In genomic region chr11:62854825-62855570, GRCh38 we compare ENCODE assay signal across 1 cellular context.
A peak's percentile ranks its signal among the peaks of the same experiment; 100 is the strongest.
TF ChIP-seq lines count a peak whose summit lies in the region.

No MANE protein-coding gene starts in this region.

TF ChIP-seq in HepG2, 621 proteins besides CTCF, POLR2A, EP300 and RAD21:
- TF ChIP-seq RBFOX2 (IDR thresholded peaks at IDR 0.05; ENCODE audit: low read depth, low read length) (peak; percentile 53; the same call in 1 of the 2 replicates), JUN (CRISPR knock-in tag; IDR thresholded peaks at IDR 0.05) (no peak), MBD4 (IDR thresholded peaks at IDR 0.05; ENCODE audit: borderline replicate concordance, low read length) (peak; percentile 51; the same call in 1 of the 2 replicates), ZNF33B (CRISPR knock-in tag; IDR thresholded peaks at IDR 0.05) (0 out of 2 replicates have a peak, but pooled peaks have one; percentile 8), ZNF670 (CRISPR knock-in tag; IDR thresholded peaks at IDR 0.05; ENCODE audit: borderline replicate concordance) (no peak), ZNF451 (CRISPR knock-in tag; IDR thresholded peaks at IDR 0.05) (no peak), ZNF768 (CRISPR knock-in tag; IDR thresholded peaks at IDR 0.05) (no peak), RBM22 (optimal IDR thresholded peaks at IDR 0.05; ENCODE audit: low read length) (peak; percentile 63), ZHX1 (CRISPR knock-in tag; IDR thresholded peaks at IDR 0.05; ENCODE audit: low read depth) (0 out of 2 replicates have a peak, but pooled peaks have one; percentile 7), ZNF83 (CRISPR knock-in tag; IDR thresholded peaks at IDR 0.05; ENCODE audit: borderline replicate concordance) (no peak), HIC2 (CRISPR knock-in tag; IDR thresholded peaks at IDR 0.05; ENCODE audit: low read depth) (no peak), POLR2AphosphoS5 (IDR thresholded peaks at IDR 0.05; ENCODE audit: low read depth, low read length) (peak; percentile 16; the same call in 1 of the 2 replicates), PAF1 (CRISPR knock-in tag; IDR thresholded peaks at IDR 0.05) (peak; percentile 11; the same call in 1 of the 2 replicates), ASH2L (IDR thresholded peaks at IDR 0.05; ENCODE audit: insufficient read length, low read depth, low read length) (peak; percentile 10), ATF7 (IDR thresholded peaks at IDR 0.05) (peak; percentile 56), ATF7 (CRISPR knock-in tag; IDR thresholded peaks at IDR 0.05) (no peak), CREB1 (IDR thresholded peaks at IDR 0.05) (0 out of 2 replicates have a peak, but pooled peaks have one; percentile 14), CREB1 (CRISPR knock-in tag; IDR thresholded peaks at IDR 0.05) (no peak)
